In the genomic region with DNA sequence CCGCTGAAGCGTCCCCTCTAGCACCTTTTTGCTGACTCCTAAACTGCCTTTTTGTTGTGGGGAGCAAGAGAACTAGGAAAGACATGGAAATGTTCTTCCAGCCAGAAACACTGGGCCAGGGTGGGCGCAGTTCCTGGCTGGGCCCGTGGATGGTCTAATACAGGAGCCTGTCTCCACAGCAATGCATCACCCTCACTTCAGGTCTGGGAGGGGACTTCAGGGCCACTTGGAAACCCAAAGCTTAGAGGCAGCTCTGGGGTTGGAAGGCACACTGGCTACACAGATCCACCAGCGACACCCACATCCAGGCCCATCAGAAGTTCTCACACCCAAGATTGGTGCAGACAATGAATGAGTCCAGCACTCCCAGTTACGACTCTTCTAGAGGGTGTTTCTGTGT, we compare ENCODE assay signal across 9 cellular contexts.
A peak's percentile ranks its signal among the peaks of the same experiment; 100 is the strongest.
DNase-seq lines count a peak whose midpoint lies in the region; ATAC-seq and TF ChIP-seq lines count a peak whose summit lies in the region.
"Had no signal": no experiment of that assay in that cellular context is flagged by ENCODE, and none has a peak within 500 bp of the region (broad histone marks: within the 10 kb centered on the region; RNA-seq: fewer than 3 reads in every experiment).

No MANE protein-coding gene starts in this region.

- H3K9me3 Mint-ChIP-seq in activated CD4-positive, alpha-beta memory T cell treated with anti-CD3 and anti-CD28 coated beads, Interleukin-2, amount 10 ng/mL, durations not matched to agents 7 days and 5 days: no peaks in the 10 kb centered on the region

- no peak for ATAC-seq in foreskin keratinocyte
- ATAC-seq in left lobe of liver: no peak
- no peak for ATAC-seq in HG03097 (IDR thresholded peaks at IDR 0.05; ENCODE audit: low FRiP score, unreplicated experiment)
- ATAC-seq in HG02973 (IDR thresholded peaks at IDR 0.05; ENCODE audit: unreplicated experiment): no peak

- H3K4me3 ChIP-seq in GM23248: no peak overlapping the region
- no peak overlapping the region for H3K4me3 ChIP-seq in skin epidermis
- no peak overlapping the region for H3K4me3 ChIP-seq in foreskin fibroblast (ENCODE audit: low read depth in 1 of 2, low read length in 2 of 2)

- peak overlapping the region; percentile 93 for H3K27ac ChIP-seq in GM23248
- peak overlapping the region; percentile 44 for H3K27ac ChIP-seq in foreskin keratinocyte
- H3K27ac ChIP-seq in skin epidermis: peak overlapping the region in 18 of 21 experiments; percentile 37 to 89 (median 72)

- peaks cover 99% of the 10 kb centered on the region for H3K4me1 Mint-ChIP-seq in activated CD4-positive, alpha-beta memory T cell treated with anti-CD3 and anti-CD28 coated beads, Interleukin-2, amount 10 ng/mL, durations not matched to agents 7 days and 5 days

- CTCF ChIA-PET in activated CD4-positive, alpha-beta memory T cell treated with anti-CD3 and anti-CD28 coated beads, Interleukin-2, amount 10 ng/mL, durations not matched to agents 7 days and 5 days (lab: Charles Lee): interaction anchor here (2.0 to 2.1 kb wide), 2 partner anchors 141 to 163 kb away, joined by 6 to 8 read pairs; no protein-coding TSS in a partner anchor

- H3K4me3 Mint-ChIP-seq in activated CD4-positive, alpha-beta memory T cell treated with anti-CD3 and anti-CD28 coated beads, Interleukin-2, amount 10 ng/mL, durations not matched to agents 7 days and 5 days: peak overlapping the region; percentile 66

- no peaks in the 10 kb centered on the region for H3K9me2 ChIP-seq in GM23248 (ENCODE audit: insufficient read depth)

- in situ Hi-C loops in GM23248 (cut with MboI): no loop called here

- peaks cover 61% of the 10 kb centered on the region for H3K4me1 ChIP-seq in GM23248 (ENCODE audit: insufficient read depth)
- peaks cover 28% of the 10 kb centered on the region for H3K4me1 ChIP-seq in foreskin keratinocyte

- no peaks in the 10 kb centered on the region for H4K20me1 ChIP-seq in GM23248 (ENCODE audit: insufficient read depth)

- peaks cover 57% of the 10 kb centered on the region for H3K36me3 ChIP-seq in GM23248 (ENCODE audit: low read depth)

- WGBS in GM23248 (ENCODE audit: low coverage in 1 of 2, low lambda C conversion rate in 2 of 2, missing lambda C conversion rate in 2 of 2), 2 experiments: 85 to 92% methylated on average over 5 to 6 of the region's 6 CpGs

- H2AFZ ChIP-seq in GM23248: no peak overlapping the region

- TF ChIP-seq CTCF in foreskin keratinocyte (conservative IDR thresholded peaks at IDR 0.05) (no peak), foreskin fibroblast (IDR thresholded peaks at IDR 0.05; ENCODE audit: low read depth, low read length) (no peak)

- H3F3A ChIP-seq in GM23248 (ENCODE audit: insufficient read depth): peaks cover 79% of the 10 kb centered on the region

- H3K27me3 ChIP-seq in GM23248 (replicated peaks; ENCODE audit: insufficient read depth): no peaks in the 10 kb centered on the region
- H3K27me3 ChIP-seq in foreskin keratinocyte: no peaks in the 10 kb centered on the region

- peak overlapping the region; percentile 41 for H3K4me2 ChIP-seq in GM23248 (ENCODE audit: unreplicated experiment)

- no peaks in the 10 kb centered on the region for H3K27me3 Mint-ChIP-seq in activated CD4-positive, alpha-beta memory T cell treated with anti-CD3 and anti-CD28 coated beads, Interleukin-2, amount 10 ng/mL, durations not matched to agents 7 days and 5 days

- H3K79me2 ChIP-seq in GM23248 (ENCODE audit: insufficient read depth): peaks cover 98% of the 10 kb centered on the region

- DNase-seq in GM23248: no peak
- DNase-seq in activated CD4-positive, alpha-beta memory T cell treated with anti-CD3 and anti-CD28 coated beads, Interleukin-2, amount 10 ng/mL, durations not matched to agents 7 days and 5 days: no peak
- no peak for DNase-seq in foreskin keratinocyte
- no peak for DNase-seq in left lobe of liver (ENCODE audit: low spot score)
- no peak for DNase-seq in foreskin fibroblast
- DNase-seq: DMS79 treated with DMSO at 0.1 percent for 48 hours had no signal

- no peaks in the 10 kb centered on the region for H3K9me3 ChIP-seq in GM23248 (ENCODE audit: low read depth)

- POLR2A ChIA-PET in activated CD4-positive, alpha-beta memory T cell treated with anti-CD3 and anti-CD28 coated beads, Interleukin-2, amount 10 ng/mL, durations not matched to agents 7 days and 5 days (lab: Charles Lee): interaction anchor here (1.4 to 21.4 kb wide), 8 partner anchors 8 to 176 kb away, joined by 6 to 884 read pairs (median 30); no protein-coding TSS in a partner anchor

- H3K36me3 Mint-ChIP-seq in activated CD4-positive, alpha-beta memory T cell treated with anti-CD3 and anti-CD28 coated beads, Interleukin-2, amount 10 ng/mL, durations not matched to agents 7 days and 5 days (ENCODE audit: low read depth): peaks cover 98% of the 10 kb centered on the region

- H3K27ac Mint-ChIP-seq in activated CD4-positive, alpha-beta memory T cell treated with anti-CD3 and anti-CD28 coated beads, Interleukin-2, amount 10 ng/mL, durations not matched to agents 7 days and 5 days: peak overlapping the region; percentile 80

- peak overlapping the region; percentile 82 for H3K9ac ChIP-seq in GM23248
